Comparison of ENCODE assay signal across 8 cellular contexts in genomic region chr7:25894902-25895791, GRCh38.
DNase-seq lines count a peak whose midpoint lies in the region; ATAC-seq and TF ChIP-seq lines count a peak whose summit lies in the region.

No MANE protein-coding gene starts in this region.

- TF ChIP-seq POLR2A in GM19193 (IDR thresholded peaks at IDR 0.05; ENCODE audit: extremely low read depth, insufficient read depth, insufficient read length), result peak; percentile 18
- no peak for TF ChIP-seq POLR2A in upper lobe of left lung (IDR thresholded peaks at IDR 0.05)

- intact Hi-C loops in head of caudate nucleus (cut with DNase I), result loop anchor here (5.0 kb wide), 1 partner anchor 167 kb away; no protein-coding TSS in a partner anchor

- H3K27me3 ChIP-seq in BJ (ENCODE audit: control insufficient read depth, insufficient read depth, low read length), result peaks cover 6% of the 10 kb centered on the region
- no peaks in the 10 kb centered on the region for H3K27me3 ChIP-seq in upper lobe of left lung

- CTCF ChIA-PET in BJ (lab: Yijun Ruan, JAX), result interaction anchor here (0.6 to 7.4 kb wide), 21 partner anchors 13 to 1249 kb away, joined by 3 to 145 read pairs (median 4); partner anchors contain the start of gene HOXA5

- 20% methylated on average over 30 of the region's 30 CpGs for WGBS in upper lobe of left lung, 2 donors

- TF ChIP-seq CTCF in BJ (IDR thresholded peaks at IDR 0.05; ENCODE audit: insufficient read depth, low read depth, low read length) (peak; percentile 86), upper lobe of left lung (IDR thresholded peaks at IDR 0.05) (peak; percentile 61 to 84 (median 71))

- no peaks in the 10 kb centered on the region for H3K36me3 ChIP-seq in BJ (ENCODE audit: control insufficient read depth, insufficient read depth, low read length)
- no peaks in the 10 kb centered on the region for H3K36me3 ChIP-seq in upper lobe of left lung

- H3K4me3 ChIP-seq in BJ (ENCODE audit: low read depth, low read length) (no peak overlapping the region), upper lobe of left lung (peak overlapping the region in 2 of 4 donors; percentile 26 to 37)

- peaks cover 15 to 29% (median 18%) of the 10 kb centered on the region in 4 donors for H3K4me1 ChIP-seq in upper lobe of left lung

- DNase-seq in BJ (ENCODE audit: low read depth) (no peak), SIG-M5 (lab: John Stamatoyannopoulos, UW) (peak; percentile 88), head of caudate nucleus (peak; percentile 40 to 85 (median 69)), pons (ENCODE audit: low spot score) (peak; percentile 45), upper lobe of left lung (peak; percentile 71 to 93)
- peak; percentile 60 for DNase-seq in activated naive CD4-positive, alpha-beta T cell treated with Interleukin-2 at 50 U/mL for 16 hours

- peak in 1 of 4 donors; percentile 33 for TF ChIP-seq EP300 in upper lobe of left lung (IDR thresholded peaks at IDR 0.05)

- peak overlapping the region in 1 of 4 donors; percentile 15 for H3K27ac ChIP-seq in upper lobe of left lung

- H3K9me3 ChIP-seq in upper lobe of left lung, result no peaks in the 10 kb centered on the region

- ATAC-seq in HG03342 (IDR thresholded peaks at IDR 0.05; ENCODE audit: unreplicated experiment) (peak; percentile 54), upper lobe of left lung (ENCODE audit: low FRiP score in 2 of 2) (peak; percentile 78 to 90)

- POLR2A ChIA-PET in BJ (lab: Charles Lee), result no interaction called here
